8 cellular contexts compared by ENCODE assay signal in the genomic region with DNA sequence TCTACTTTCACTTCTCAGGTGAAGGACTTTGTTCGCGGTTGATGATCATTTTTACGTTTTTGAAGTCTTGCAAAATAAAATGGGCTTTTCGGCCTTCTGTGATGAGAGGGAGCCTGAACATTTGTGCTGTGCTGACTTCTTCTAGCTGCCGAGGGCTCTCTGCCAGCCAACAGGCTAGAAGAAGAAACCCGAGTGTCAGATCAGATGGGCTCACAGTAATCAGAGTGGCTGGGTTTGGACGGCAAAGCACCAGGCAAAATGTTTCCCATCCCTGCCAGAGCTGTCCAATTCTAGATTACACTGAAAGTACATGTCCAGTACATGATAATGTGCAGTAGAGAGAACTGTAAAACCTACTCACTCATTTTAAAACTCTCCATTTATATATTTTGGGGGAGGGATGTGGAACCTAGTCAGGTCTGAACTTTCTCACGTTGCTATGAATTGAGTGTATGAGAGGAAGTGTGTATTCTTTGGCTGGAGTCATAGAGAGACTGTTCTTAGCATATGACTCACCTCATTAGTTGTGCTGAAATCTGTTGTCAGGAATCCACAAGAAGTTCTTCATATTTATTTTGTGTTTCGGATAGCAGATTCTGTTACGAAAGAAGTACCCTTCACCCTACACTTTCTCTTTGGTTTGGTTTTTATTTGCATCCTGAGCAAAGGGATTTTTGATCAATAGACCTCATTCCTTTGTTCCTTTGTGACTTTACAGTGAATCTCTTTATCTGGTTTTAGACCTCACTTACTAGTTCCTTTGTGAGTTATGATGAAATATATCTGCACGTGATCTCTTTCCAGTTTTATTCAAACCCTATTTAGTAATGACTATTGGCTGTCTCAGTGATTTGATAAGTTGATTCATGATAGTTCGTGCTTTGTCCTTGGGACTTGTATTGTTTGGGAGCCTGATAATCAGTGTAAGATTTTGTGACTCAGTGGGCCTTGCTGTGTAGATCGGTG. TPM values are rescaled to one million over a fixed set of nuclear protein-coding genes. Genes with fewer than 3 reads are reported as not detected.
DNase-seq lines count a peak whose midpoint lies in the region; ATAC-seq and TF ChIP-seq lines count a peak whose summit lies in the region.

No MANE protein-coding gene starts in this region.

- H3K4me2 ChIP-seq in DND-41 (ENCODE audit: insufficient read depth, low read length) = peak overlapping the region; percentile 22; the same call in 1 of the 2 replicates

- H4K20me1 ChIP-seq in DND-41 (ENCODE audit: insufficient read depth, low read length) = peaks cover 63% of the 10 kb centered on the region

- H2AFZ ChIP-seq in DND-41 (ENCODE audit: low read depth, low read length) = no peak overlapping the region

- no peak overlapping the region for H3K27ac ChIP-seq in DND-41 (ENCODE audit: low read length)
- H3K27ac ChIP-seq in right lobe of liver = peak overlapping the region; percentile 32 to 69 (median 62)

- H3K79me2 ChIP-seq in DND-41 (ENCODE audit: insufficient read depth, low read length) = peaks cover 91% of the 10 kb centered on the region

- H3K4me1 ChIP-seq in DND-41 (ENCODE audit: insufficient read depth, low read length) (peaks cover 31% of the 10 kb centered on the region), right lobe of liver (peaks cover 0 to 71% (median 35%) of the 10 kb centered on the region in 4 donors)

- peak; percentile 14 for TF ChIP-seq POLR2A in right lobe of liver (IDR thresholded peaks at IDR 0.05)

- no peaks in the 10 kb centered on the region for H3K9me3 ChIP-seq in DND-41 (ENCODE audit: insufficient read depth, low read length, severe bottlenecking)
- no peaks in the 10 kb centered on the region for H3K9me3 ChIP-seq in right lobe of liver

- DNase-seq in DND-41 (no peak), GM20000 (ENCODE audit: low spot score) (peak; percentile 77), SW 1271 (lab: John Stamatoyannopoulos, UW) (peak; percentile 3 to 79), cerebellar nuclear complex (lab: John Stamatoyannopoulos, UW) (peak; percentile 58 to 87), right lobe of liver (peak in 2 of 3 donors; percentile 39 to 58), H7 (no peak)
- DNase-seq in stimulated activated naive CD4-positive, alpha-beta T cell (lab: John Stamatoyannopoulos, UW) = peak; percentile 6 to 65 (median 42)

- H3K4me3 ChIP-seq in DND-41 (ENCODE audit: low read depth in 1 of 2, low read length in 2 of 2) (no peak overlapping the region), right lobe of liver (no peak overlapping the region), H7 (ENCODE audit: insufficient read depth, low read depth, low read length) (no peak overlapping the region)

- 18% methylated on average over 13 of the region's 13 CpGs for WGBS in right lobe of liver (ENCODE audit: insufficient coverage, low coverage, low lambda C conversion rate, missing lambda C conversion rate)

- ATAC-seq in DND-41 (ENCODE audit: insufficient read depth, low read depth) = no peak
- ATAC-seq in HG03575 (IDR thresholded peaks at IDR 0.05; ENCODE audit: extremely low read depth, insufficient number of reproducible peaks, low FRiP score, unreplicated experiment) = peak; percentile 82
- peak in 3 of 4 donors; percentile 5 to 40 (median 12) for ATAC-seq in right lobe of liver

- H3K27me3 ChIP-seq in DND-41 (ENCODE audit: insufficient read depth, low read length, poor library complexity) (no peaks in the 10 kb centered on the region), right lobe of liver (no peaks in the 10 kb centered on the region), H7 (ENCODE audit: control insufficient read depth, insufficient read depth, low read length) (no peaks in the 10 kb centered on the region; the same call in 1 of the 2 replicates)

- TF ChIP-seq CTCF in DND-41 (IDR thresholded peaks at IDR 0.05; ENCODE audit: borderline replicate concordance, extremely low read depth, low read length, poor library complexity, severe bottlenecking) (no peak), GM20000 (IDR thresholded peaks at IDR 0.05; ENCODE audit: extremely low read depth, missing control alignments) (no peak), right lobe of liver (IDR thresholded peaks at IDR 0.05) (no peak)

- H3K36me3 ChIP-seq in DND-41 (ENCODE audit: insufficient read depth, low read length) (peaks cover 3% of the 10 kb centered on the region; the same call in 1 of the 2 replicates), right lobe of liver (no peaks in the 10 kb centered on the region), H7 (replicated peaks; ENCODE audit: control insufficient read depth, insufficient read depth, low read length) (no peaks in the 10 kb centered on the region)

- no peak overlapping the region for H3K9ac ChIP-seq in DND-41 (ENCODE audit: low read depth, low read length)

- intact Hi-C loops in right lobe of liver (cut with DNase I) = no loop called here

RNA-seq across cellular contexts. Expression of a gene that starts 4.8 kb away (rescaled TPM):
- total RNA-seq in right lobe of liver = 100 to 1,000 TPM in 5 of 6 experiments, 10 to 100 TPM in 1; 83.6 to 153 (median 121) TPM
- 80.2 and 81.8 TPM in 2 replicates for total RNA-seq in H7 (2014; rRNA removed; shearing (Covaris generic))

Comparison
In these comparisons a context has a peak if more than half of its experiments do, and no peak if none do; other contexts are left out.
1. DNase-seq: peak in GM20000 (single experiment), SW 1271 (2 of 2), cerebellar nuclear complex (2 of 2), right lobe of liver (2 of 3) and stimulated activated naive CD4-positive, alpha-beta T cell (6 of 6); none in DND-41 (single experiment) and H7 (single experiment).